In the genomic region with DNA sequence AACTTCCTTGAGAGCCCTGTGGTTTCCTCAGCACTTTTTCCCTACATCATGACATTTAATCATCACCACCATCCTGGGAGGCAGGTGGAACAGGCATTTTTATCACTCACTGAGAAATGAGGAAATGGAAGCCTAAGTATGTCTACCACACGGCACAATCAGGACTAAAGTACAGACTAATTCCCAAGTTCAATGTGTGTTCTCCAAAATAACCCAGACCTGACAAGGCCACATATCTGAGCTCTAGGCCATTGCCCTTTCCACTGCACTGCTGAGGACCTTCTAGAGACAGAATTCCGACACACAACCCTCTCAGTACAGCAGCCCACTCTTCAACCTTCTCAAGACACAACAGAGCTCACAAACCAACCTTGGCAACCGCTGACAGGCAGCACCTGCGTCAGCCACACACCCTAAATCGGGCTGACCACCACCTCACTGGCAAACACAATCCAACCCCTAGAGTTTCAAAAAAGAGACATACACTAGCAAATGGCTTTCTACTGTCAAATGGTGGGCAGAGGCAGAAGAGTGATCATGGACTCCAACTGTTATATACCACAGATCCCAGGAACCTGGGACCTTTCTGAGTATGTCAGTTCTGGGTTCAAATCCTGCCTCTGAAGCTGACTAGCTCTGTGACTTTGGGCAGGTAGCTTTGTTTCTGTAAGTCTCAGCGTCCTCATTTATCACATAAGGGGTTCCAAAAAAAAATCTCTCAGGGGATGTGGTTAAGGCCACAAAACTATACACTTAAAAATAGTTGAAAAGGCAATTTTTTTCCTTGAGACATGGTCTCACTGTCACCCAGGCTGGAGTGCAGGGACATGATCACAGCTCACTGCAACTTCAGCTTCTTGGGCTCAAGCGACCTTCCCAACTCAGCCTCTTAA, we compare ENCODE assay signal across 9 cellular contexts. TPM values are rescaled to one million over a fixed set of nuclear protein-coding genes. Genes with fewer than 3 reads are reported as not detected.
DNase-seq lines count a peak whose midpoint lies in the region; ATAC-seq lines count a peak whose summit lies in the region.
"Had no signal": no experiment of that assay in that cellular context is flagged by ENCODE, and none has a peak within 500 bp of the region (broad histone marks: within the 10 kb centered on the region; RNA-seq: fewer than 3 reads in every experiment).

No MANE protein-coding gene starts in this region.

- H3K4me3 Mint-ChIP-seq in T-helper 1 cell treated with Interleukin-12 subunit alpha and Interleukin-12 subunit beta and Interleukin-4 antibody, amounts not matched to agents 30 μg/mL and 1 μg/mL, for 36 hours = peak overlapping the region; percentile 4
- H3K4me3 Mint-ChIP-seq in T-helper 2 cell treated with Interferon-gamma antibody and Interleukin-4, amounts not matched to agents 5 μg/mL and 100 μg/mL, for 36 hours = peak overlapping the region; percentile 5

- H3K36me3 Mint-ChIP-seq in T-helper 1 cell treated with Interleukin-12 subunit alpha and Interleukin-12 subunit beta and Interleukin-4 antibody, amounts not matched to agents 30 μg/mL and 1 μg/mL, for 36 hours (ENCODE audit: low read depth) = peaks cover 16% of the 10 kb centered on the region
- peaks cover 31% of the 10 kb centered on the region for H3K36me3 Mint-ChIP-seq in T-helper 2 cell treated with Interferon-gamma antibody and Interleukin-4, amounts not matched to agents 5 μg/mL and 100 μg/mL, for 36 hours (ENCODE audit: low read depth)

- ATAC-seq in GM21786 (IDR thresholded peaks at IDR 0.05; ENCODE audit: unreplicated experiment) = peak; percentile 10

- peaks cover 77% of the 10 kb centered on the region for H3K4me1 Mint-ChIP-seq in T-helper 1 cell treated with Interleukin-12 subunit alpha and Interleukin-12 subunit beta and Interleukin-4 antibody, amounts not matched to agents 30 μg/mL and 1 μg/mL, for 36 hours (ENCODE audit: low read depth)
- H3K4me1 Mint-ChIP-seq in T-helper 2 cell treated with Interferon-gamma antibody and Interleukin-4, amounts not matched to agents 5 μg/mL and 100 μg/mL, for 36 hours (ENCODE audit: low read depth) = peaks cover 89% of the 10 kb centered on the region

- DNase-seq in T-helper 1 cell = no peak
- DNase-seq in T-helper 2 cell treated with Interferon-gamma antibody and Interleukin-4, amounts not matched to agents 5 μg/mL and 100 μg/mL, for 36 hours (ENCODE audit: low spot score) = no peak
- DNase-seq in renal cortical epithelial cell (ENCODE audit: low read depth) = peak; percentile 44
- DNase-seq in stimulated activated CD4-positive, alpha-beta T cell treated with anti-CD3 and anti-CD28 coated beads, Interleukin-4, amount 100 ng/mL, for 4 hours = no peak
- DNase-seq in ureter (ENCODE audit: low spot score) = no peak
- no peak for DNase-seq in NCI-H526 (lab: John Stamatoyannopoulos, UW)
- DNase-seq: NCI-H1694 treated with DMSO at 0.1 percent for 48 hours had no signal

- peak overlapping the region; percentile 71 for H3K27ac Mint-ChIP-seq in T-helper 1 cell treated with Interleukin-12 subunit alpha and Interleukin-12 subunit beta and Interleukin-4 antibody, amounts not matched to agents 30 μg/mL and 1 μg/mL, for 36 hours
- H3K27ac Mint-ChIP-seq in T-helper 2 cell treated with Interferon-gamma antibody and Interleukin-4, amounts not matched to agents 5 μg/mL and 100 μg/mL, for 36 hours = peak overlapping the region; percentile 52

- H3K27me3 Mint-ChIP-seq in T-helper 1 cell treated with Interleukin-12 subunit alpha and Interleukin-12 subunit beta and Interleukin-4 antibody, amounts not matched to agents 30 μg/mL and 1 μg/mL, for 36 hours (ENCODE audit: low read depth) = no peaks in the 10 kb centered on the region
- H3K27me3 Mint-ChIP-seq in T-helper 2 cell treated with Interferon-gamma antibody and Interleukin-4, amounts not matched to agents 5 μg/mL and 100 μg/mL, for 36 hours (ENCODE audit: low read depth) = no peaks in the 10 kb centered on the region

- H3K9me3 Mint-ChIP-seq in T-helper 1 cell treated with Interleukin-12 subunit alpha and Interleukin-12 subunit beta and Interleukin-4 antibody, amounts not matched to agents 30 μg/mL and 1 μg/mL, for 36 hours = no peaks in the 10 kb centered on the region
- H3K9me3 Mint-ChIP-seq in T-helper 2 cell treated with Interferon-gamma antibody and Interleukin-4, amounts not matched to agents 5 μg/mL and 100 μg/mL, for 36 hours = no peaks in the 10 kb centered on the region

RNA-seq across cellular contexts. Expression of a gene that starts 16.3 kb away (rescaled TPM):
- total RNA-seq in renal cortical epithelial cell (15.6 and 17.5 TPM in 2 replicates), ureter (13.9 TPM)
